ENCODE assay signal across 1 cellular context in the genomic region with DNA sequence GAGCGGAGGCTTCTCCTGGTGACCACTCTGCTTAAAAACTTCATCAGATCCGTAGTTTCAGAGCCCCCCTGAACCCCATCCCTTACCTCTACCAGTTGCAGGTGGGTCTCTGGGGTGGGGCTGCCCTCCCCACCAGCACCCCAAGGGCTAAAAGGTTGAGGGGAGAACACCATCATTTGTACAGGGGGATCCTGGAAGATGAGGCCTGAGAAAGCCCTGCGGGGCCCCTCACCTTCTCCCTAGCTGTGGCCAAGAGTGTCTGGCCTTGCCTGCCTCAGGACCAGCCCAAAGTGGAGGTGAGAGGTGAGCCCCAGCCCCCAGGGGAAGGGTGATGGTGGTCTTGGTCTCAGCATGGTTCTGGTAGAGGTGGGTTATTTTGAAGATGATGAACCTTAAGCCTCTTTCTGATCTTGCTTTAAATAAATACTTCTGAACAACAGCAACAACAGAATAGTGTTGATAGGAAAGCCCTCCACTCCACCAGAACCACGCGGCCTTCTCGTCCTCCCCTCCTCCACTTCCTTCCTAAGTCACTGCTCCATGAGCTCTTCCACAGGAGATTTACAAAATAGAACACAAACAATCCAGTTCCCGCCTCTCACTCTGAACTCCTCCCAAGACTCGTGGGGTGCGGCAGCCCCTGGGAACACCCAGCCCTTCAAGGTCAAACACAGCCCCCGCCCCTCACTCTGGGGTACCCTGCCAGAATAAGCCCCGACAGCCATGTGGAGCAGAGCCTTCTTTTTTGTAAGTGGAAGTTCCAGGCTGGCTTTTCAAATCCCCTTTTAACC.
TF ChIP-seq lines count a peak whose summit lies in the region.

No MANE protein-coding gene starts in this region.

TF ChIP-seq in H1, 55 proteins besides CTCF, POLR2A, EP300 and RAD21 (continued from another document):
- no peak for TF ChIP-seq GTF2F1 (IDR thresholded peaks at IDR 0.05; ENCODE audit: borderline replicate concordance, low read depth, low read length)
- no peak for TF ChIP-seq SP1 (IDR thresholded peaks at IDR 0.05; ENCODE audit: low read depth, low read length)
- no peak for TF ChIP-seq ZNF274 (IDR thresholded peaks at IDR 0.05; ENCODE audit: borderline replicate concordance, extremely low read depth, low read length)
- no peak for TF ChIP-seq SIRT6 (IDR thresholded peaks at IDR 0.05; ENCODE audit: low read length)
- TF ChIP-seq CHD1 (IDR thresholded peaks at IDR 0.05; ENCODE audit: low read depth, low read length), result no peak
- no peak for TF ChIP-seq NANOG (IDR thresholded peaks at IDR 0.05; ENCODE audit: insufficient read depth, low read depth, low read length, poor library complexity, severe bottlenecking)
- TF ChIP-seq, protein P1, sequence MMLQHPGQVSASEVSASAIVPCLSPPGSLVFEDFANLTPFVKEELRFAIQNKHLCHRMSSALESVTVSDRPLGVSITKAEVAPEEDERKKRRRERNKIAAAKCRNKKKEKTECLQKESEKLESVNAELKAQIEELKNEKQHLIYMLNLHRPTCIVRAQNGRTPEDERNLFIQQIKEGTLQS (IDR thresholded peaks at IDR 0.05; ENCODE audit: insufficient read depth, low read depth, low read length), result no peak
- TF ChIP-seq YY1 (IDR thresholded peaks at IDR 0.05; ENCODE audit: low read depth, low read length), result no peak
- no peak for TF ChIP-seq ASH2L (IDR thresholded peaks at IDR 0.05; ENCODE audit: low read length)
- no peak for TF ChIP-seq SAP30 (IDR thresholded peaks at IDR 0.05; ENCODE audit: insufficient read depth, insufficient replicate concordance, low read length)
- no peak for TF ChIP-seq GABPA (IDR thresholded peaks at IDR 0.05; ENCODE audit: borderline replicate concordance, insufficient read depth, low read length)
- TF ChIP-seq SUZ12 (IDR thresholded peaks at IDR 0.05; ENCODE audit: low read length), result no peak
- TF ChIP-seq RNF2 (IDR thresholded peaks at IDR 0.05; ENCODE audit: borderline replicate concordance, low read depth, low read length, missing control alignments, poor library complexity, severe bottlenecking), result no peak
